Comparison of ENCODE assay signal across 7 cellular contexts in genomic region chr2:181904022-181904632, GRCh38. TPM values are rescaled to one million over a fixed set of nuclear protein-coding genes. Genes with fewer than 3 reads are reported as not detected.
DNase-seq lines count a peak whose midpoint lies in the region; ATAC-seq and TF ChIP-seq lines count a peak whose summit lies in the region.

No MANE protein-coding gene starts in this region.

- CTCF ChIA-PET in HEK293T (lab: Yijun Ruan, JAX), result interaction anchor here (1.4 kb wide), 1 partner anchor 163 kb away, joined by 3 read pairs; no protein-coding TSS in a partner anchor

- H3K36me3 ChIP-seq in GM06990 (ENCODE audit: control insufficient read depth, insufficient read depth, low read length), result no peaks in the 10 kb centered on the region; the same call in none of the 2 replicates

- DNase-seq in GM06990 (ENCODE audit: extremely low read depth, insufficient read length) (peak; percentile 9), HEK293T (ENCODE audit: extremely low spot score) (peak; percentile 20), RPMI7951 (ENCODE audit: low read depth) (peak; percentile 51), fibroblast of gingiva (ENCODE audit: low read depth) (peak; percentile 15), pons (ENCODE audit: low spot score) (peak; percentile 58)
- DNase-seq in stimulated activated naive CD8-positive, alpha-beta T cell treated with anti-CD3 and anti-CD28 coated beads, Interleukin-15, Interleukin-2, amounts not matched to agents 100 U/mL and 50 U/mL, for 24 hours, result no peak

- H3K27me3 ChIP-seq in GM06990 (replicated peaks; ENCODE audit: control insufficient read depth, insufficient read depth, low read length), result no peaks in the 10 kb centered on the region

- no peak for ATAC-seq in HG02852 (IDR thresholded peaks at IDR 0.05; ENCODE audit: unreplicated experiment)
- no peak for ATAC-seq in stimulated activated naive CD8-positive, alpha-beta T cell treated with anti-CD3 and anti-CD28 coated beads, Interleukin-15, Interleukin-2, amounts not matched to agents 100 U/mL and 50 U/mL, for 24 hours

- no peak overlapping the region for H3K4me3 ChIP-seq in GM06990 (replicated peaks; ENCODE audit: low read depth, low read length)

- peak; percentile 66 for TF ChIP-seq CTCF in GM06990 (IDR thresholded peaks at IDR 0.05; ENCODE audit: insufficient read depth, low read length, poor library complexity, severe bottlenecking)

- POLR2A ChIA-PET in HEK293T (lab: Yijun Ruan, JAX), result no interaction called here

TF ChIP-seq in HEK293T, 16 proteins besides CTCF, POLR2A, EP300 and RAD21:
- TF ChIP-seq CTBP1 (IDR thresholded peaks at IDR 0.05; ENCODE audit: borderline replicate concordance), result no peak
- no peak for TF ChIP-seq SP1 (IDR thresholded peaks at IDR 0.05)
- TF ChIP-seq L3MBTL2 (conservative IDR thresholded peaks at IDR 0.05), result no peak
- TF ChIP-seq TARDBP (IDR thresholded peaks at IDR 0.05), result no peak
- no peak for TF ChIP-seq ELF4 (IDR thresholded peaks at IDR 0.05)
- no peak for TF ChIP-seq ZNF384 (IDR thresholded peaks at IDR 0.05)
- TF ChIP-seq NFRKB (IDR thresholded peaks at IDR 0.05), result no peak
- no peak for TF ChIP-seq PKNOX1 (IDR thresholded peaks at IDR 0.05)
- TF ChIP-seq LEF1 (IDR thresholded peaks at IDR 0.05; ENCODE audit: borderline replicate concordance), result no peak

RNA-seq across cellular contexts. Expression of gene ITPRID2, which starts 12.6 kb away (rescaled TPM):
- 134 and 140 TPM in 2 replicates for total RNA-seq in RPMI7951 (2014; rRNA removed; shearing (Covaris generic))
